ENCODE assay signal across 9 cellular contexts in genomic region chr6:80438728-80439127, GRCh38.
DNase-seq lines count a peak whose midpoint lies in the region; ATAC-seq and TF ChIP-seq lines count a peak whose summit lies in the region.
"Had no signal": no experiment of that assay in that cellular context is flagged by ENCODE, and none has a peak within 500 bp of the region (broad histone marks: within the 10 kb centered on the region; RNA-seq: fewer than 3 reads in every experiment).

No MANE protein-coding gene starts in this region.

- H3K4me3 ChIP-seq in AG09309 (ENCODE audit: control insufficient read depth, low read depth, low read length) (no peak overlapping the region), astrocyte of the spinal cord (ENCODE audit: low read depth, low read length) (no peak overlapping the region)

- intact Hi-C loops in left colon (cut with DNase I, micrococcal nuclease), result no loop called here

- peak; percentile 46 for ATAC-seq in left colon
- ATAC-seq in GM21825 (IDR thresholded peaks at IDR 0.05; ENCODE audit: unreplicated experiment), result no peak

- peak; percentile 76 for DNase-seq in AG09309 (ENCODE audit: low read depth)
- DNase-seq in HuH-7 (ENCODE audit: low spot score), result peak; percentile 5
- DNase-seq in astrocyte of the spinal cord (ENCODE audit: low read depth, low spot score), result peak; percentile 67
- DNase-seq in left colon, result no peak
- no peak for DNase-seq in SIG-M5 (lab: John Stamatoyannopoulos, UW)
- DNase-seq in stimulated activated CD4-positive, alpha-beta T cell treated with anti-CD3 and anti-CD28 coated beads, Interleukin-4, amount 100 ng/mL, for 1 hour, result no peak
- no peak for DNase-seq in activated CD8-positive, alpha-beta memory T cell treated with anti-CD3 and anti-CD28 coated beads, Interleukin-2, amount 50 U/mL, for 48 hours
- DNase-seq: COR-L47 had no signal

- in situ Hi-C loops in astrocyte of the spinal cord (cut with HindIII; ENCODE audit: low sequenced_read_pairs), result no loop called here

- TF ChIP-seq CTCF in AG09309 (IDR thresholded peaks at IDR 0.05; ENCODE audit: control insufficient read depth, insufficient read depth, low read depth, low read length, missing control alignments), result no peak
- TF ChIP-seq CTCF in astrocyte of the spinal cord (IDR thresholded peaks at IDR 0.05; ENCODE audit: low read depth, low read length), result no peak

Comparison
In these comparisons a context has a peak if more than half of its experiments do, and no peak if none do; other contexts are left out.
1. DNase-seq: peak in AG09309 (single experiment), HuH-7 (single experiment) and astrocyte of the spinal cord (single experiment); none in left colon (0 of 2), SIG-M5 (single experiment), stimulated activated CD4-positive, alpha-beta T cell treated with anti-CD3 and anti-CD28 coated beads, Interleukin-4, amount 100 ng/mL, for 1 hour (single experiment) and activated CD8-positive, alpha-beta memory T cell treated with anti-CD3 and anti-CD28 coated beads, Interleukin-2, amount 50 U/mL, for 48 hours (single experiment).